ENCODE assay signal across 8 cellular contexts in the genomic region with DNA sequence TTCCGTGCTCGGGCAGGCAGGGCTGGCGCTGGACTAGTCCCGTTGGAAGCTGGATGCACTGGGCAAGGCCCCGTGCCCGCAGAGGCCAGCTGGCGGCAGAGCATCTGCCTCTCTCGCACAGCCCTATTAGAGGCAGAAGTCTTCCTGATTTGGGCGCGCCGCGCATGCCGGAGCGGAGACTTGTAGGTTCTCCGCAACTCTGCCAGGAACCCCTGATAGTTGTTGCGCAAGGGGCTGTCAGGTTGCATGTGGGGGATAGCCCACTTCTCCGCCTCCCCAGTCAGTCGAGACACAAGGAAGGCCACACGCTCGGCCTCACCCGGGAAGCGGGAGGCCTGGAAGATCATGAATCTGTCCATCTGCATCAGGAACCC. TPM values are rescaled to one million over a fixed set of nuclear protein-coding genes. Genes with fewer than 3 reads are reported as not detected.
DNase-seq lines count a peak whose midpoint lies in the region; ATAC-seq and TF ChIP-seq lines count a peak whose summit lies in the region.

No MANE protein-coding gene starts in this region.

- peaks cover 5% of the 10 kb centered on the region for H3K4me1 ChIP-seq in osteoblast (ENCODE audit: insufficient read depth, low read length)

- no peaks in the 10 kb centered on the region for H3K9me3 ChIP-seq in CD4-positive, alpha-beta T cell (ENCODE audit: control insufficient read depth, low read length)
- H3K9me3 ChIP-seq in MG63, result peaks cover 9% of the 10 kb centered on the region
- no peaks in the 10 kb centered on the region for H3K9me3 ChIP-seq in osteoblast (ENCODE audit: low read depth, low read length)

- H3K27ac Mint-ChIP-seq in CD4-positive, alpha-beta T cell, result peak overlapping the region; percentile 79

- H3K4me3 ChIP-seq in MG63, result peak overlapping the region; percentile 67
- peak overlapping the region in 57 of 59 donors; percentile 57 to 96 (median 82) for H3K4me3 ChIP-seq in dorsolateral prefrontal cortex
- peak overlapping the region; percentile 83 for H3K4me3 ChIP-seq in osteoblast (ENCODE audit: insufficient read depth, low read length)

- no peak for ATAC-seq in CD4-positive, alpha-beta T cell (ENCODE audit: poor library complexity)
- ATAC-seq in HG03097 (IDR thresholded peaks at IDR 0.05; ENCODE audit: low FRiP score, unreplicated experiment), result no peak

- H3K36me3 Mint-ChIP-seq in CD4-positive, alpha-beta T cell (ENCODE audit: low read depth), result peaks cover 22% of the 10 kb centered on the region

- CTCF ChIA-PET in CD4-positive, alpha-beta T cell (lab: Charles Lee), result no interaction called here

- peak overlapping the region; percentile 82 for H3K4me3 Mint-ChIP-seq in CD4-positive, alpha-beta T cell

- H3K79me2 ChIP-seq in osteoblast (ENCODE audit: insufficient read depth, low read length), result peaks cover 58% of the 10 kb centered on the region

- peak overlapping the region; percentile 93 for H3K4me2 ChIP-seq in osteoblast (ENCODE audit: insufficient read depth, low read length)

- H3K36me3 ChIP-seq in MG63 (peaks cover 48% of the 10 kb centered on the region), osteoblast (ENCODE audit: insufficient read depth, low read length) (peaks cover 28% of the 10 kb centered on the region)

- peaks cover 55% of the 10 kb centered on the region for H3K4me1 Mint-ChIP-seq in CD4-positive, alpha-beta T cell (ENCODE audit: low read depth)

- peaks cover 42% of the 10 kb centered on the region for H4K20me1 ChIP-seq in osteoblast (ENCODE audit: insufficient read depth, low read length)

- H3K27ac ChIP-seq in CD4-positive, alpha-beta T cell (ENCODE audit: low read depth, low read length), result no peak overlapping the region
- H3K27ac ChIP-seq in dorsolateral prefrontal cortex (peak overlapping the region in 2 of 59 donors; percentile 67 to 82), osteoblast (ENCODE audit: low read depth, low read length) (peak overlapping the region; percentile 85)

- DNase-seq in CD4-positive, alpha-beta T cell, result no peak
- DNase-seq in MG63 (no peak), dorsolateral prefrontal cortex (peak in 1 of 10 donors; percentile 18), osteoblast (ENCODE audit: insufficient read length, low spot score, missing footprints) (no peak), hypothalamus (lab: John Stamatoyannopoulos, UW) (no peak), NCI-H1417 treated with DMSO at 0.1 percent for 48 hours (lab: John Stamatoyannopoulos, UW) (no peak), LoVo (ENCODE audit: low spot score) (no peak)

- peaks cover 2% of the 10 kb centered on the region for H3K27me3 ChIP-seq in CD4-positive, alpha-beta T cell (ENCODE audit: control insufficient read depth, insufficient read depth, low read length)
- no peaks in the 10 kb centered on the region for H3K27me3 ChIP-seq in MG63
- no peaks in the 10 kb centered on the region for H3K27me3 ChIP-seq in dorsolateral prefrontal cortex
- no peaks in the 10 kb centered on the region for H3K27me3 ChIP-seq in osteoblast (ENCODE audit: insufficient read depth, low read length)

- POLR2A ChIA-PET in CD4-positive, alpha-beta T cell (lab: Charles Lee), result no interaction called here

- H3K27me3 Mint-ChIP-seq in CD4-positive, alpha-beta T cell, result no peaks in the 10 kb centered on the region

- TF ChIP-seq CTCF in CD4-positive, alpha-beta T cell (IDR thresholded peaks at IDR 0.05), result no peak
- TF ChIP-seq CTCF in dorsolateral prefrontal cortex (IDR thresholded peaks at IDR 0.05 in 54 of 56, conservative IDR thresholded peaks at IDR 0.05 in 2 of 56; ENCODE audit: low read depth in 1 of 56, partially characterized antibody in 56 of 56) (no peak), osteoblast (IDR thresholded peaks at IDR 0.05; ENCODE audit: extremely low read depth, low read depth, low read length) (no peak)

- intact Hi-C loops in CD4-positive, alpha-beta T cell (cut with DNase I, micrococcal nuclease), result loop anchor here (5.0 to 10.0 kb wide), 7 partner anchors 40 to 1482 kb away; partner anchors contain the start of genes EFCAB6 (in 1 of the 2), PACSIN2 (in 1 of the 2), PARVG (in 1 of the 2) and TSPO (in 1 of the 2)
- intact Hi-C loops in dorsolateral prefrontal cortex (cut with DNase I), result loop anchor here in 1 of 2 donors (5.0 to 10.0 kb wide), 2 partner anchors 502 to 685 kb away; partner anchors contain the start of gene EFCAB6

- H2AFZ ChIP-seq in osteoblast (ENCODE audit: low read length), result no peak overlapping the region

- peaks cover 2% of the 10 kb centered on the region for H3K9me3 Mint-ChIP-seq in CD4-positive, alpha-beta T cell

RNA-seq across cellular contexts. Expression of gene RTL6, which starts 1.2 kb away (rescaled TPM):
- total RNA-seq in CD4-positive, alpha-beta T cell, result 10 to 100 TPM; 18.1 to 18.5 TPM
- 13.4 and 24.2 TPM in 2 replicates for total RNA-seq in MG63 (2014; rRNA removed; shearing (Covaris generic); ENCODE audit: low replicate concordance)
- total RNA-seq in dorsolateral prefrontal cortex, result 10 to 100 TPM; 33.2 to 58.7 (median 44.0) TPM
- 26.5 and 30.4 TPM in 2 replicates for total RNA-seq in osteoblast
